ENCODE assay signal across 25 cellular contexts in genomic region chr2:150594299-150594698, GRCh38.
A peak's percentile ranks its signal among the peaks of the same experiment; 100 is the strongest.
DNase-seq lines count a peak whose midpoint lies in the region; ATAC-seq, FAIRE-seq and TF ChIP-seq lines count a peak whose summit lies in the region.
"Had no signal": no experiment of that assay in that cellular context is flagged by ENCODE, and none has a peak within 500 bp of the region (broad histone marks: within the 10 kb centered on the region; RNA-seq: fewer than 3 reads in every experiment).

No MANE protein-coding gene starts in this region.

- no peak for FAIRE-seq in H1 (lab: Jason Lieb, UNC)
- FAIRE-seq: A204.1, GM12878, GM12892, GM19239 had no signal

- no peak overlapping the region for H2BK5ac ChIP-seq in H1 (ENCODE audit: low read depth, low read length)

- POLR2A ChIA-PET in H1 (lab: Charles Lee; ENCODE audit: partially characterized antibody): no interaction called here

- no peak for ATAC-seq in GM21619 (IDR thresholded peaks at IDR 0.05; ENCODE audit: unreplicated experiment)
- ATAC-seq: GM12878 had no signal

- 91% methylated on average over 5 of the region's 5 CpGs; no CpG with 5 or more reads in 1 of the 2 experiments for WGBS in H1 (ENCODE audit: extremely low coverage in 1 of 2, insufficient coverage in 1 of 2, insufficient read length in 1 of 2, insufficient replicate concordance in 2 of 2, low coverage in 1 of 2, low lambda C conversion rate in 2 of 2, missing lambda C conversion rate in 1 of 2), 2 experiments

- no peak overlapping the region for H2BK120ac ChIP-seq in H1 (replicated peaks; ENCODE audit: low read depth, low read length)

- no peak for TF ChIP-seq RAD21 in H1 (IDR thresholded peaks at IDR 0.05 in 1 of 2, conservative IDR thresholded peaks at IDR 0.05 in 1 of 2; ENCODE audit: low read depth in 2 of 2, low read length in 2 of 2)

- H3K4me1 ChIP-seq in SJSA1 (replicated peaks): peaks cover 58% of the 10 kb centered on the region
- no peaks in the 10 kb centered on the region for H3K4me1 ChIP-seq in H1 (replicated peaks in 1 of 4; ENCODE audit: control insufficient read depth in 3 of 4, insufficient read depth in 4 of 4, low read length in 3 of 4)
- H3K4me1 ChIP-seq: BE2C, BLaER1 had no signal

- H3K79me1 ChIP-seq in H1 (ENCODE audit: low read depth, low read length): no peaks in the 10 kb centered on the region

- no peak overlapping the region for H2BK12ac ChIP-seq in H1 (ENCODE audit: low read depth, low read length)

- H2BK15ac ChIP-seq in H1 (ENCODE audit: low read length): no peak overlapping the region

- H2BK20ac ChIP-seq in H1 (ENCODE audit: low read length): no peak overlapping the region

- no peak overlapping the region for H3K14ac ChIP-seq in H1 (ENCODE audit: insufficient read length)

- H3K4me3 ChIP-seq in SJSA1 (no peak overlapping the region), H1 (ENCODE audit: extremely low read depth in 1 of 4, insufficient read depth in 2 of 4, low read depth in 3 of 4, low read length in 4 of 4) (no peak overlapping the region)
- H3K4me3 ChIP-seq: BLaER1, GM12878 had no signal

- 0 out of 2 replicates have a peak overlapping the region, but pooled peaks have one; percentile 72 for H3K27ac ChIP-seq in SJSA1
- H3K27ac ChIP-seq in H1 (ENCODE audit: low read depth, low read length): no peak overlapping the region
- H3K27ac ChIP-seq: BLaER1 had no signal

- no peaks in the 10 kb centered on the region for H3K79me2 ChIP-seq in H1 (ENCODE audit: control insufficient read depth in 1 of 2, insufficient read depth in 2 of 2, low read length in 2 of 2)

- H3K23me2 ChIP-seq in H1 (ENCODE audit: low read depth, low read length): no peaks in the 10 kb centered on the region

- no peak overlapping the region for H3K4ac ChIP-seq in H1 (replicated peaks; ENCODE audit: insufficient read length, low read depth, low read length)

- no peak overlapping the region for H3K23ac ChIP-seq in H1 (ENCODE audit: insufficient read length)

- H2AFZ ChIP-seq in H1 (ENCODE audit: low read length): peak overlapping the region; percentile 7; the same call in 1 of the 2 replicates

- H3K27me3 ChIP-seq in SJSA1 (replicated peaks) (no peaks in the 10 kb centered on the region), H1 (replicated peaks in 1 of 4; ENCODE audit: control insufficient read depth in 3 of 4, extremely low read depth in 1 of 4, insufficient read depth in 3 of 4, low read length in 3 of 4) (no peaks in the 10 kb centered on the region)
- H3K27me3 ChIP-seq: BE2C, BLaER1 had no signal

- H3K36me3 ChIP-seq in SJSA1 (no peaks in the 10 kb centered on the region), H1 (ENCODE audit: control insufficient read depth in 2 of 4, insufficient read depth in 4 of 4, low read length in 3 of 4) (no peaks in the 10 kb centered on the region)
- H3K36me3 ChIP-seq: BE2C, BLaER1 had no signal

- CTCF ChIA-PET in H1 (lab: Charles Lee; ENCODE audit: partially characterized antibody): interaction anchor here (0.8 kb wide), 1 partner anchor 12 kb away, joined by 3 read pairs; no protein-coding TSS in a partner anchor

- no peak overlapping the region for H3K56ac ChIP-seq in H1 (replicated peaks; ENCODE audit: insufficient read length, low read depth, low read length)

- no peak overlapping the region for H4K91ac ChIP-seq in H1 (replicated peaks; ENCODE audit: insufficient read length, low read length)

- TF ChIP-seq POLR2A in H1 (IDR thresholded peaks at IDR 0.05; ENCODE audit: control extremely low read depth in 1 of 2, low read depth in 2 of 2, low read length in 2 of 2): no peak

- no peaks in the 10 kb centered on the region for H3K9me3 ChIP-seq in SJSA1 (replicated peaks)
- no peaks in the 10 kb centered on the region for H3K9me3 ChIP-seq in H1 (ENCODE audit: insufficient read depth in 2 of 2, low read depth in 1 of 2, low read length in 1 of 2)
- H3K9me3 ChIP-seq: BE2C, BLaER1 had no signal

- no peak for TF ChIP-seq EP300 in H1 (IDR thresholded peaks at IDR 0.05; ENCODE audit: borderline replicate concordance in 1 of 2, low read depth in 2 of 2, low read length in 2 of 2)

- H2AK5ac ChIP-seq in H1 (ENCODE audit: low read depth, low read length): no peak overlapping the region

- no peak overlapping the region for H4K8ac ChIP-seq in H1 (ENCODE audit: extremely low read depth, insufficient read depth, low read length)

- no peak overlapping the region for H4K5ac ChIP-seq in H1 (ENCODE audit: insufficient read length, low read depth, low read length)

- TF ChIP-seq CTCF in H1 (IDR thresholded peaks at IDR 0.05; ENCODE audit: control extremely low read depth in 1 of 3, insufficient read depth in 1 of 3, low read depth in 1 of 3, low read length in 3 of 3): no peak

- no peak overlapping the region for H3K18ac ChIP-seq in H1 (ENCODE audit: extremely low read depth, low read length)

- no peaks in the 10 kb centered on the region for H4K20me1 ChIP-seq in H1 (replicated peaks in 1 of 2; ENCODE audit: control insufficient read depth in 1 of 2, insufficient read depth in 2 of 2, low read length in 2 of 2)
- H4K20me1 ChIP-seq: BLaER1 had no signal

- H3K9ac ChIP-seq in H1 (replicated peaks in 1 of 4; ENCODE audit: extremely low read depth in 1 of 4, low read depth in 3 of 4, low read length in 3 of 4): no peak overlapping the region
- H3K9ac ChIP-seq: BLaER1 had no signal

- no peak overlapping the region for H3K4me2 ChIP-seq in H1 (ENCODE audit: insufficient read depth in 1 of 2, low read depth in 2 of 2, low read length in 2 of 2)
- H3K4me2 ChIP-seq: BLaER1 had no signal

- DNase-seq in SJSA1 (ENCODE audit: low read depth in 1 of 2, low spot score in 2 of 2) (peak; percentile 58 to 65), H1 (ENCODE audit: low read depth in 1 of 2, low spot score in 2 of 2) (no peak), HT-29 (ENCODE audit: low spot score) (no peak), glomerular visceral epithelial cell (ENCODE audit: extremely low spot score) (no peak)
- DNase-seq: 8988T; ACHN; BE2C; C1 segment of cervical spinal cord; CD4-positive, alpha-beta memory T cell; CD4-positive, CD25-positive, alpha-beta regulatory T cell; CD8-positive, alpha-beta memory T cell; COR-L47; DMS 273 treated with DMSO at 0.1 percent for 48 hours; DMS153; DMS53; DMS79; DND-41; EL; GDM1 had no signal

TF ChIP-seq in H1, 55 proteins besides CTCF, POLR2A, EP300 and RAD21:
- TF ChIP-seq KDM4A (IDR thresholded peaks at IDR 0.05; ENCODE audit: low read depth, low read length, severe bottlenecking): no peak
- no peak for TF ChIP-seq BRCA1 (IDR thresholded peaks at IDR 0.05; ENCODE audit: low read depth, low read length)
- no peak for TF ChIP-seq POLR2AphosphoS5 (IDR thresholded peaks at IDR 0.05; ENCODE audit: low read depth, low read length)
- TF ChIP-seq NRF1 (IDR thresholded peaks at IDR 0.05; ENCODE audit: low read depth, low read length): no peak
- no peak for TF ChIP-seq CREB1 (IDR thresholded peaks at IDR 0.05)
- TF ChIP-seq KDM1A (IDR thresholded peaks at IDR 0.05; ENCODE audit: borderline replicate concordance, low read length): no peak

Comparison
In these comparisons a context has a peak if more than half of its experiments do, and no peak if none do; other contexts are left out.
1. DNase-seq: peak in SJSA1 (2 of 2); none in H1 (0 of 2), HT-29 (single experiment) and glomerular visceral epithelial cell (single experiment).